Comparison of ENCODE assay signal across 20 cellular contexts in genomic region chr1:177648138-177648537, GRCh38.
"Had no signal": no experiment of that assay in that cellular context is flagged by ENCODE, and none has a peak within 500 bp of the region (broad histone marks: within the 10 kb centered on the region; RNA-seq: fewer than 3 reads in every experiment).

No MANE protein-coding gene starts in this region.

- H3K4me2 ChIP-seq: KMS-11 had no signal

- ATAC-seq: Panc1, PC-3 had no signal

- H3K27ac ChIP-seq: KMS-11, RWPE1 had no signal

- H3K9ac ChIP-seq: KMS-11 had no signal

- DNase-seq: IMR-90, Kasumi-1, MM.1S, NCI-H1092 treated with DMSO at 0.1 percent for 48 hours, NCI-H1436, NCI-H187, NCI-H2029, NCI-H2081 treated with DMSO at 0.1 percent for 48 hours, NCI-H2171, NCI-H226, NCI-H446, NCI-H510A, NCI-H524 treated with DMSO at 0.1 percent for 48 hours, NCI-H69, NCI-H774, PC-3, SHP77 had no signal
